In genomic region chr2:231190531-231191197, GRCh38 we compare ENCODE assay signal across 7 cellular contexts. TPM values are rescaled to one million over a fixed set of nuclear protein-coding genes. Genes with fewer than 3 reads are reported as not detected.
DNase-seq lines count a peak whose midpoint lies in the region; ATAC-seq and TF ChIP-seq lines count a peak whose summit lies in the region.

No MANE protein-coding gene starts in this region.

- TF ChIP-seq EP300 in transverse colon (IDR thresholded peaks at IDR 0.05; ENCODE audit: low read depth): peak; percentile 40

- H3K27me3 ChIP-seq in adrenal gland (no peaks in the 10 kb centered on the region), transverse colon (no peaks in the 10 kb centered on the region)

- TF ChIP-seq CTCF in adrenal gland (IDR thresholded peaks at IDR 0.05) (peak in 1 of 6 experiments; percentile 3), fibroblast of villous mesenchyme (IDR thresholded peaks at IDR 0.05; ENCODE audit: insufficient read depth, low read depth, low read length) (peak; percentile 11), mucosa of descending colon (IDR thresholded peaks at IDR 0.05) (no peak), transverse colon (IDR thresholded peaks at IDR 0.05) (peak in 1 of 5 experiments; percentile 14)

- H3K9me3 ChIP-seq in adrenal gland (replicated peaks in 1 of 3) (no peaks in the 10 kb centered on the region), mucosa of descending colon (no peaks in the 10 kb centered on the region), transverse colon (no peaks in the 10 kb centered on the region)

- H3K36me3 ChIP-seq in adrenal gland (replicated peaks in 1 of 2): no peaks in the 10 kb centered on the region
- H3K36me3 ChIP-seq in mucosa of descending colon (ENCODE audit: low read depth): no peaks in the 10 kb centered on the region
- no peaks in the 10 kb centered on the region for H3K36me3 ChIP-seq in transverse colon

- ATAC-seq in mucosa of descending colon: peak; percentile 84

- in situ Hi-C loops in transverse colon (cut with MboI; ENCODE audit: low pct_ligation_motif_present in 1 of 4, low pct_unique_long_range_greater_than_20kb in 1 of 4, low sequenced_read_pairs in 3 of 4): loop anchor here in 2 of 4 donors (5.0 to 10.0 kb wide), 2 partner anchors 83 to 86 kb away; no protein-coding TSS in a partner anchor

- peak in 1 of 2 donors; percentile 34 for TF ChIP-seq POLR2A in adrenal gland (IDR thresholded peaks at IDR 0.05)
- no peak for TF ChIP-seq POLR2A in transverse colon (IDR thresholded peaks at IDR 0.05)

- peak overlapping the region in 2 of 4 donors; percentile 13 to 38 for H3K4me3 ChIP-seq in adrenal gland
- peak overlapping the region; percentile 6 for H3K4me3 ChIP-seq in fibroblast of villous mesenchyme (ENCODE audit: low read depth, low read length)
- H3K4me3 ChIP-seq in mucosa of descending colon: no peak overlapping the region
- H3K4me3 ChIP-seq in transverse colon: peak overlapping the region in 3 of 4 donors; percentile 25 to 28 (median 27)

- DNase-seq in adrenal gland (peak in 6 of 7 donors; percentile 73 to 80 (median 77)), fibroblast of villous mesenchyme (ENCODE audit: low read depth) (peak; percentile 58), mucosa of descending colon (peak; percentile 50 to 72 (median 67)), transverse colon (peak; percentile 47), AML-193 (lab: John Stamatoyannopoulos, UW) (no peak), RPMI8226 (no peak)
- no peak for DNase-seq in activated CD4-positive, alpha-beta T cell treated with anti-CD3 and anti-CD28 coated beads, Interleukin-2, amount 50 U/mL, for 1 hour

- H3K27ac ChIP-seq in adrenal gland (peak overlapping the region; percentile 71 to 96 (median 93)), transverse colon (peak overlapping the region; percentile 65 to 90 (median 84))

- intact Hi-C loops in adrenal gland (cut with DNase I) (loop anchor here (5.0 to 10.0 kb wide), 2 partner anchors 83 to 86 kb away; no protein-coding TSS in a partner anchor), mucosa of descending colon (cut with DNase I, micrococcal nuclease) (no loop called here), transverse colon (cut with DNase I; ENCODE audit: low total_unique reads) (loop anchor here (5.0 kb wide), 1 partner anchor 78 kb away; no protein-coding TSS in a partner anchor)

- H3K4me1 ChIP-seq in adrenal gland (replicated peaks in 1 of 2) (peaks cover 40 to 55% of the 10 kb centered on the region in 2 donors), mucosa of descending colon (ENCODE audit: low read depth) (peaks cover 6% of the 10 kb centered on the region), transverse colon (peaks cover 0 to 22% (median 17%) of the 10 kb centered on the region in 4 donors)

- WGBS in adrenal gland, 4 donors: 20 to 68% (median 36%) methylated on average over 16 to 42 of the region's 42 CpGs
- 43% methylated on average over 22 of the region's 42 CpGs; no CpG with 5 or more reads in 1 of the 2 donors for WGBS in transverse colon (ENCODE audit: low coverage in 1 of 2), 2 donors

RNA-seq across cellular contexts. Expression of gene ARMC9, which starts 7.8 kb away (rescaled TPM):
- total RNA-seq in adrenal gland: 100 to 1,000 TPM in 1 of 8 donors, 10 to 100 TPM in 7; 36.5 to 109 (median 59.1) TPM
- 10 to 100 TPM; 22.0 to 61.9 (median 49.3) TPM for polyA plus RNA-seq in adrenal gland
- 189 and 260 TPM in 2 replicates for total RNA-seq in fibroblast of villous mesenchyme
- total RNA-seq in mucosa of descending colon: 10 to 100 TPM; 10.9 to 32.2 (median 11.9) TPM
- 10 to 100 TPM; 11.5 to 59.5 (median 14.4) TPM for total RNA-seq in transverse colon

Comparison
In these comparisons a context has a peak if more than half of its experiments do, and no peak if none do; other contexts are left out.
1. DNase-seq: peak in adrenal gland (6 of 7), fibroblast of villous mesenchyme (single experiment), mucosa of descending colon (3 of 3) and transverse colon (single experiment); none in AML-193 (0 of 2), activated CD4-positive, alpha-beta T cell treated with anti-CD3 and anti-CD28 coated beads, Interleukin-2, amount 50 U/mL, for 1 hour (single experiment) and RPMI8226 (single experiment).
2. intact Hi-C loops: an anchor here in adrenal gland (5.0 to 10.0 kb wide) and transverse colon (5.0 kb wide); none called in mucosa of descending colon.